ENCODE assay signal across 22 cellular contexts in genomic region chr4:141849778-141850177, GRCh38.
A peak's percentile ranks its signal among the peaks of the same experiment; 100 is the strongest.
DNase-seq lines count a peak whose midpoint lies in the region; ATAC-seq, FAIRE-seq and TF ChIP-seq lines count a peak whose summit lies in the region.
"Had no signal": no experiment of that assay in that cellular context is flagged by ENCODE, and none has a peak within 500 bp of the region (broad histone marks: within the 10 kb centered on the region; RNA-seq: fewer than 3 reads in every experiment).

No MANE protein-coding gene starts in this region.

- no peaks in the 10 kb centered on the region for H3F3A ChIP-seq in GM23248 (ENCODE audit: insufficient read depth)

- DNase-seq in GM23248 (peak; percentile 13), chondrocyte (ENCODE audit: low spot score) (no peak), foreskin melanocyte (peak; percentile 4), pancreas (no peak), AG08396 (ENCODE audit: low spot score) (no peak), SW480 (ENCODE audit: low spot score) (no peak), OCI-LY7 (ENCODE audit: low spot score) (no peak), vagina (ENCODE audit: extremely low spot score in 2 of 2) (no peak)
- DNase-seq: CD4-positive, alpha-beta T cell; COR-L47; DMS 273 treated with DMSO at 0.1 percent for 48 hours; DMS79 treated with DMSO at 0.1 percent for 48 hours; GOT3; HCEC 1CT; Karpas-422; NCI-H1694 treated with DMSO at 0.1 percent for 48 hours; NCI-H446 treated with DMSO at 0.1 percent for 48 hours; NCI-H526 treated with DMSO at 0.1 percent for 48 hours had no signal

- intact Hi-C loops in pancreas (cut with DNase I) (no loop called here), OCI-LY7 (cut with micrococcal nuclease; ENCODE audit: unreplicated experiment) (no loop called here), vagina (cut with DNase I) (no loop called here)

- peaks cover 18% of the 10 kb centered on the region for H3K27me3 Mint-ChIP-seq in chondrocyte (ENCODE audit: low read depth)

- H3K4me1 Mint-ChIP-seq in chondrocyte (ENCODE audit: low read depth): peaks cover 10% of the 10 kb centered on the region

- no peak overlapping the region for H3K9ac ChIP-seq in GM23248
- H3K9ac ChIP-seq: BLaER1 had no signal

- TF ChIP-seq CTCF in chondrocyte (IDR thresholded peaks at IDR 0.05) (no peak), pancreas (IDR thresholded peaks at IDR 0.05) (no peak), OCI-LY7 (conservative IDR thresholded peaks at IDR 0.05; ENCODE audit: low read length) (no peak), vagina (IDR thresholded peaks at IDR 0.05) (no peak)

- H3K36me3 ChIP-seq in GM23248 (ENCODE audit: low read depth) (no peaks in the 10 kb centered on the region), pancreas (no peaks in the 10 kb centered on the region), OCI-LY7 (ENCODE audit: insufficient read depth, low read length) (no peaks in the 10 kb centered on the region), vagina (no peaks in the 10 kb centered on the region)
- H3K36me3 ChIP-seq: BLaER1, SJSA1 had no signal

- H3K4me1 ChIP-seq in GM23248 (ENCODE audit: insufficient read depth) (no peaks in the 10 kb centered on the region), pancreas (peaks cover 0 to 12% (median 0%) of the 10 kb centered on the region in 3 donors), OCI-LY7 (ENCODE audit: insufficient read depth, low read length, poor library complexity, severe bottlenecking) (no peaks in the 10 kb centered on the region), vagina (no peaks in the 10 kb centered on the region)
- H3K4me1 ChIP-seq: BLaER1, SJSA1 had no signal

- no TSS peak for BruUV-seq in OCI-LY7 (replicated peaks; lab: Mats Ljungman, UMichigan)

- in situ Hi-C loops in GM23248 (cut with MboI): no loop called here

- CTCF ChIA-PET in OCI-LY7 (lab: Charles Lee; ENCODE audit: unreplicated experiment): no interaction called here

- no peaks in the 10 kb centered on the region for H3K79me2 ChIP-seq in GM23248 (ENCODE audit: insufficient read depth)
- H3K79me2 ChIP-seq in OCI-LY7 (ENCODE audit: insufficient read depth, low read depth, low read length): no peaks in the 10 kb centered on the region

- H3K27ac Mint-ChIP-seq in chondrocyte (ENCODE audit: unreplicated experiment): peak overlapping the region; percentile 41
- H3K27ac Mint-ChIP-seq: CD4-positive, alpha-beta T cell had no signal

- no peaks in the 10 kb centered on the region for H3K9me3 Mint-ChIP-seq in chondrocyte (ENCODE audit: low read depth)
- H3K9me3 Mint-ChIP-seq: CD4-positive, alpha-beta T cell had no signal

- POLR2A ChIA-PET in OCI-LY7 (lab: Charles Lee): no interaction called here

- no peaks in the 10 kb centered on the region for H4K20me1 ChIP-seq in GM23248 (ENCODE audit: insufficient read depth)
- H4K20me1 ChIP-seq in OCI-LY7 (ENCODE audit: insufficient read depth, low read length): no peaks in the 10 kb centered on the region
- H4K20me1 ChIP-seq: BLaER1 had no signal

- H3K9me2 ChIP-seq in GM23248 (ENCODE audit: insufficient read depth) (no peaks in the 10 kb centered on the region), OCI-LY7 (ENCODE audit: insufficient read depth, low read length) (no peaks in the 10 kb centered on the region)

- H3K36me3 Mint-ChIP-seq in chondrocyte (ENCODE audit: low read depth): no peaks in the 10 kb centered on the region

- H3K9me3 ChIP-seq in GM23248 (ENCODE audit: low read depth) (no peaks in the 10 kb centered on the region), pancreas (no peaks in the 10 kb centered on the region), OCI-LY7 (ENCODE audit: low read length) (no peaks in the 10 kb centered on the region), vagina (no peaks in the 10 kb centered on the region)
- H3K9me3 ChIP-seq: BLaER1, SJSA1 had no signal

- H3K4me3 Mint-ChIP-seq in chondrocyte (ENCODE audit: unreplicated experiment): no peak overlapping the region
- H3K4me3 Mint-ChIP-seq: CD4-positive, alpha-beta T cell had no signal

- H3K27ac ChIP-seq in GM23248: no peak overlapping the region
- no peak overlapping the region for H3K27ac ChIP-seq in pancreas
- H3K27ac ChIP-seq in OCI-LY7 (ENCODE audit: low read depth, low read length, poor library complexity, severe bottlenecking): no peak overlapping the region
- no peak overlapping the region for H3K27ac ChIP-seq in vagina
- H3K27ac ChIP-seq: BLaER1, SJSA1 had no signal

- H3K4me2 ChIP-seq in GM23248 (ENCODE audit: unreplicated experiment) (no peak overlapping the region), OCI-LY7 (ENCODE audit: low read length) (no peak overlapping the region)
- H3K4me2 ChIP-seq: BLaER1 had no signal

- no peaks in the 10 kb centered on the region for H3K27me3 ChIP-seq in GM23248 (replicated peaks; ENCODE audit: insufficient read depth)
- H3K27me3 ChIP-seq in pancreas: no peaks in the 10 kb centered on the region
- H3K27me3 ChIP-seq in vagina: no peaks in the 10 kb centered on the region
- H3K27me3 ChIP-seq: BLaER1, SJSA1 had no signal

- H2AFZ ChIP-seq in GM23248: no peak overlapping the region
- H2AFZ ChIP-seq in OCI-LY7 (ENCODE audit: low read length): no peak overlapping the region

- H3K4me3 ChIP-seq in GM23248: no peak overlapping the region
- H3K4me3 ChIP-seq in pancreas: no peak overlapping the region
- H3K4me3 ChIP-seq in OCI-LY7 (ENCODE audit: low read depth, low read length, poor library complexity, severe bottlenecking): no peak overlapping the region
- H3K4me3 ChIP-seq in vagina: no peak overlapping the region
- H3K4me3 ChIP-seq: BLaER1, GM12878, SJSA1 had no signal

- 5 to 21% methylated on average over 1 of the region's 1 CpG for WGBS in GM23248 (ENCODE audit: low coverage in 1 of 2, low lambda C conversion rate in 2 of 2, missing lambda C conversion rate in 2 of 2), 2 experiments
- 10 to 14% methylated on average over 1 of the region's 1 CpG for WGBS in pancreas, 2 donors

- TF ChIP-seq POLR2A in vagina (IDR thresholded peaks at IDR 0.05): no peak

- no peak for FAIRE-seq in pancreas (lab: Jason Lieb, UNC)
- FAIRE-seq: GM12878 had no signal

- ATAC-seq in pancreas: peak in 3 of 4 donors; percentile 28 to 43 (median 35)
- ATAC-seq: GM12878, Right ventricle myocardium inferior had no signal

Comparison
In these comparisons a context has a peak if more than half of its experiments do, and no peak if none do; other contexts are left out.
1. DNase-seq: peak in GM23248 (single experiment) and foreskin melanocyte (single experiment); none in chondrocyte (single experiment), pancreas (0 of 6), AG08396 (single experiment), SW480 (single experiment), OCI-LY7 (single experiment) and vagina (0 of 2).